15 cellular contexts compared by ENCODE assay signal in genomic region chr21:31714741-31715365, GRCh38. TPM values are rescaled to one million over a fixed set of nuclear protein-coding genes. Genes with fewer than 3 reads are reported as not detected.
DNase-seq lines count a peak whose midpoint lies in the region; ATAC-seq and TF ChIP-seq lines count a peak whose summit lies in the region.
"Had no signal": no experiment of that assay in that cellular context is flagged by ENCODE, and none has a peak within 500 bp of the region (broad histone marks: within the 10 kb centered on the region; RNA-seq: fewer than 3 reads in every experiment).

No MANE protein-coding gene starts in this region.

- intact Hi-C loops in PC-3 (cut with micrococcal nuclease), result loop anchor here (2.0 kb wide), 1 partner anchor 16 kb away; no protein-coding TSS in a partner anchor

- H3K27ac ChIP-seq in cardiac muscle cell (peak overlapping the region; percentile 46), right atrium auricular region (no peak overlapping the region), PC-3 (ENCODE audit: low read length) (no peak overlapping the region), foreskin keratinocyte (no peak overlapping the region)
- H3K27ac ChIP-seq: colonic mucosa had no signal

- 0 out of 2 replicates have a peak overlapping the region, but pooled peaks have one; percentile 6 for H3K4me2 ChIP-seq in PC-3 (ENCODE audit: low read length)

- H3K27me3 ChIP-seq in cardiac muscle cell (no peaks in the 10 kb centered on the region), right atrium auricular region (no peaks in the 10 kb centered on the region), PC-3 (ENCODE audit: low read length) (no peaks in the 10 kb centered on the region), foreskin keratinocyte (no peaks in the 10 kb centered on the region)
- H3K27me3 ChIP-seq: colonic mucosa had no signal

- H3K9me3 ChIP-seq in cardiac muscle cell (ENCODE audit: low read depth) (no peaks in the 10 kb centered on the region), right atrium auricular region (no peaks in the 10 kb centered on the region), PC-3 (ENCODE audit: low read length) (no peaks in the 10 kb centered on the region)
- H3K9me3 ChIP-seq: colonic mucosa had no signal

- CTCF ChIA-PET in PC-3 (lab: Charles Lee), result no interaction called here

- POLR2A ChIA-PET in PC-3 (lab: Charles Lee; ENCODE audit: unreplicated experiment), result no interaction called here

- ATAC-seq in PC-3 (no peak), foreskin keratinocyte (peak; percentile 36)

- no peak for DNase-seq in cardiac muscle cell (ENCODE audit: low read depth in 1 of 2, low spot score in 1 of 2)
- DNase-seq in right atrium auricular region (ENCODE audit: low spot score), result no peak
- DNase-seq in PC-3, result no peak
- DNase-seq in foreskin keratinocyte, result peak in 1 of 2 donors; percentile 16
- no peak for DNase-seq in inferior parietal cortex (ENCODE audit: extremely low spot score)
- DNase-seq in GM20000 (ENCODE audit: low spot score), result no peak
- DNase-seq in Ammon's horn (ENCODE audit: low spot score), result no peak
- DNase-seq in NCI-H526 treated with DMSO at 0.1 percent for 48 hours (lab: John Stamatoyannopoulos, UW), result no peak
- DNase-seq: activated CD4-positive, alpha-beta T cell treated with anti-CD3 and anti-CD28 coated beads, Interleukin-2, amount 50 U/mL, for 48 hours; aorta; colonic mucosa; NCI-H2029 treated with DMSO at 0.1 percent for 48 hours; NCI-H510A; stimulated activated CD4-positive, alpha-beta T cell treated with anti-CD3 and anti-CD28 coated beads, Interleukin-15, amount 100 ng/mL, for 24 hours had no signal

- TF ChIP-seq CTCF in cardiac muscle cell (IDR thresholded peaks at IDR 0.05; ENCODE audit: low read depth, low read length) (no peak), right atrium auricular region (IDR thresholded peaks at IDR 0.05) (no peak), PC-3 (conservative IDR thresholded peaks at IDR 0.05; ENCODE audit: low read depth, low read length) (no peak), foreskin keratinocyte (conservative IDR thresholded peaks at IDR 0.05) (no peak), GM20000 (IDR thresholded peaks at IDR 0.05; ENCODE audit: extremely low read depth, missing control alignments) (no peak)

- no peak overlapping the region for H2AFZ ChIP-seq in PC-3 (ENCODE audit: low read length)

- H4K20me1 ChIP-seq in PC-3 (ENCODE audit: low read length), result peaks cover 72% of the 10 kb centered on the region

- no peak overlapping the region for H3K9ac ChIP-seq in PC-3 (ENCODE audit: low read length)

- H3F3A ChIP-seq in PC-3 (ENCODE audit: low read length, unreplicated experiment), result no peaks in the 10 kb centered on the region

- H3K36me3 ChIP-seq in cardiac muscle cell (no peaks in the 10 kb centered on the region), right atrium auricular region (no peaks in the 10 kb centered on the region), PC-3 (ENCODE audit: low read depth, low read length) (no peaks in the 10 kb centered on the region)
- H3K36me3 ChIP-seq: colonic mucosa had no signal

- H3K79me2 ChIP-seq in PC-3 (ENCODE audit: low read length), result peaks cover 98% of the 10 kb centered on the region

- no peaks in the 10 kb centered on the region for H3K9me2 ChIP-seq in PC-3 (replicated peaks; ENCODE audit: low read length)

- H3K4me3 ChIP-seq in cardiac muscle cell (no peak overlapping the region), right atrium auricular region (no peak overlapping the region), PC-3 (ENCODE audit: low read length) (no peak overlapping the region)
- H3K4me3 ChIP-seq: colonic mucosa, SK-N-MC had no signal

- peaks cover 15% of the 10 kb centered on the region for H3K4me1 ChIP-seq in cardiac muscle cell (ENCODE audit: low read depth)
- H3K4me1 ChIP-seq in right atrium auricular region, result peaks cover 0 to 37% of the 10 kb centered on the region in 2 donors
- peaks cover 19% of the 10 kb centered on the region for H3K4me1 ChIP-seq in PC-3 (ENCODE audit: insufficient read depth, low read length)
- peaks cover 30% of the 10 kb centered on the region for H3K4me1 ChIP-seq in foreskin keratinocyte
- H3K4me1 ChIP-seq: colonic mucosa had no signal

- no TSS peak for BruUV-seq in PC-3 (replicated peaks; lab: Mats Ljungman, UMichigan)

RNA-seq across cellular contexts. Expression of gene SCAF4, which starts 17.1 kb away (rescaled TPM):
- total RNA-seq in cardiac muscle cell, result 8.2 and 16.0 TPM in 2 replicates
- polyA plus RNA-seq in cardiac muscle cell, result 28.6 and 40.9 TPM in 2 replicates
- 10 to 100 TPM in 1 of 2 donors, 1 to 10 TPM in 1; 8.8 to 12.2 TPM for total RNA-seq in right atrium auricular region
- total RNA-seq in PC-3 (2014; rRNA removed), result 11.2 and 18.2 TPM in 2 replicates
- total RNA-seq in foreskin keratinocyte, result 17.1 and 18.7 TPM in 2 replicates
- 8.9 and 11.4 TPM in 2 replicates for polyA plus RNA-seq in foreskin keratinocyte

RNA-seq across cellular contexts. Expression of gene SOD1, which starts 55.4 kb away (rescaled TPM):
- total RNA-seq in cardiac muscle cell, result 242 and 344 TPM in 2 replicates
- 463 and 469 TPM in 2 replicates for polyA plus RNA-seq in cardiac muscle cell
- total RNA-seq in right atrium auricular region, result 100 to 1,000 TPM; 321 to 332 TPM
- 398 and 409 TPM in 2 replicates for total RNA-seq in PC-3 (2014; rRNA removed)
- 258 and 277 TPM in 2 replicates for total RNA-seq in foreskin keratinocyte
- 341 and 359 TPM in 2 replicates for polyA plus RNA-seq in foreskin keratinocyte
